ENCODE assay signal across 10 cellular contexts in genomic region chr22:23560215-23560614, GRCh38. TPM values are rescaled to one million over a fixed set of nuclear protein-coding genes. Genes with fewer than 3 reads are reported as not detected.
"Had no signal": no experiment of that assay in that cellular context is flagged by ENCODE, and none has a peak within 500 bp of the region (broad histone marks: within the 10 kb centered on the region; RNA-seq: fewer than 3 reads in every experiment).

No MANE protein-coding gene starts in this region.

RNA-seq across cellular contexts. Expression of gene IGLL1, which starts 19.9 kb away (rescaled TPM):
- total RNA-seq: OCI-LY7, PC-3, PC-9, Peyer's patch, Right ventricle myocardium inferior, Right ventricle myocardium superior, RPMI7951, SJSA1, SK-MEL-5 had no signal
- polyA plus RNA-seq: SK-N-SH had no signal
